Comparison of ENCODE assay signal across 8 cellular contexts in the genomic region with DNA sequence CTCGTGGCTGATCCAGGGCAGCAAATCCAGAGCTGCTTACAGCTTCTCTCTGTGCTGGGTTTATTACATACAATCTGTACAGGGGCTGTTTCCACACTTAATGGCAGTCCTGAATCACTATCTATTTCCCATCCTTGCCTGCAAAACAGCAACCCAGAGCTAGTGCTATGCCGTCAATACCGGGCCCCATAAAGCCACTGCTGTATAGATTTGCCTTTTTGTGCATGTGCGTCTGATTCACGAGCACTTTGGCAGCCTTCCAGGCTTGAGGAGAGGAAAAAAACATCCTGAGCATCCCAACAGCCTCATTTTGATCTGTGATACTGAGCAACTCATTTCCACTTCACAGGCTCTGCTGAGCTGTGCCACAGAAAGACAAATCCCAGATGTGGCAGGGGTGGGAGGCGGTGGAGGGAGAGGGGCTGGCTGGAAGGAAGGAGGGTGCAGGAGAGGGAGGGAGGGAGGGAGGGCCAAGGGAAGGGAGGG.
DNase-seq lines count a peak whose midpoint lies in the region; ATAC-seq and TF ChIP-seq lines count a peak whose summit lies in the region.

No MANE protein-coding gene starts in this region.

- peak; percentile 70 for ATAC-seq in stimulated activated naive CD8-positive, alpha-beta T cell treated with anti-CD3 and anti-CD28 coated beads, Interleukin-15, Interleukin-2, amounts not matched to agents 100 U/mL and 50 U/mL, for 24 hours
- ATAC-seq in HG02885 (IDR thresholded peaks at IDR 0.05; ENCODE audit: poor library complexity, unreplicated experiment), result no peak
- ATAC-seq in HG03196 (IDR thresholded peaks at IDR 0.05; ENCODE audit: unreplicated experiment), result no peak

- H3K4me3 Mint-ChIP-seq in Calu3 (ENCODE audit: low read depth, unreplicated experiment) (no peak overlapping the region), mesothelial cell of epicardium (no peak overlapping the region)

- DNase-seq in Calu3 (peak; percentile 63), NCI-H1694 (lab: John Stamatoyannopoulos, UW) (peak; percentile 93), ecto neural progenitor cell (ENCODE audit: low spot score) (peak; percentile 28), mesothelial cell of epicardium (ENCODE audit: low spot score in 2 of 2, unreplicated experiment in 2 of 2) (peak; percentile 78 to 84)
- DNase-seq in activated CD4-positive, alpha-beta T cell treated with anti-CD3 and anti-CD28 coated beads for 48 hours, result peak; percentile 66
- peak; percentile 57 for DNase-seq in stimulated activated naive CD8-positive, alpha-beta T cell treated with anti-CD3 and anti-CD28 coated beads, Interleukin-15, Interleukin-2, amounts not matched to agents 100 U/mL and 50 U/mL, for 24 hours

- H3K4me1 Mint-ChIP-seq in Calu3 (ENCODE audit: low read depth, unreplicated experiment), result peaks cover 38% of the 10 kb centered on the region
- H3K4me1 Mint-ChIP-seq in mesothelial cell of epicardium, result peaks cover 73% of the 10 kb centered on the region

- no TSS peak for BruUV-seq in Calu3 (replicated peaks; lab: Mats Ljungman, UMichigan)

- TF ChIP-seq CTCF in Calu3 (IDR thresholded peaks at IDR 0.05; ENCODE audit: unreplicated experiment), result no peak
- TF ChIP-seq CTCF in mesothelial cell of epicardium (IDR thresholded peaks at IDR 0.05; ENCODE audit: unreplicated experiment), result no peak

- H3K36me3 Mint-ChIP-seq in Calu3 (ENCODE audit: insufficient read depth, unreplicated experiment) (peaks cover 12% of the 10 kb centered on the region), mesothelial cell of epicardium (no peaks in the 10 kb centered on the region)

- peaks cover 11% of the 10 kb centered on the region for H3K27me3 Mint-ChIP-seq in Calu3 (ENCODE audit: unreplicated experiment)
- H3K27me3 Mint-ChIP-seq in mesothelial cell of epicardium (ENCODE audit: low read depth), result no peaks in the 10 kb centered on the region

- H3K9me3 Mint-ChIP-seq in Calu3 (ENCODE audit: low read depth, unreplicated experiment) (no peaks in the 10 kb centered on the region), mesothelial cell of epicardium (no peaks in the 10 kb centered on the region)

- intact Hi-C loops in Calu3 (cut with micrococcal nuclease; ENCODE audit: unreplicated experiment), result loop anchor here (2.0 kb wide), 1 partner anchor 45 kb away; no protein-coding TSS in a partner anchor

- CTCF ChIA-PET in Calu3 (lab: Charles Lee), result interaction anchor here (0.5 to 2.0 kb wide), 18 partner anchors 9 to 549 kb away, joined by 3 to 9 read pairs (median 4); no protein-coding TSS in a partner anchor

- peak overlapping the region; percentile 33 for H3K27ac Mint-ChIP-seq in Calu3 (ENCODE audit: unreplicated experiment)
- peak overlapping the region; percentile 99 for H3K27ac Mint-ChIP-seq in mesothelial cell of epicardium

Comparison
In these comparisons a context has a peak if more than half of its experiments do, and no peak if none do; other contexts are left out.
1. DNase-seq: peak in every context shown above with its lines; median percentile 93 in NCI-H1694; 81 in mesothelial cell of epicardium; 66 in activated CD4-positive, alpha-beta T cell treated with anti-CD3 and anti-CD28 coated beads for 48 hours; 63 in Calu3; 57 in stimulated activated naive CD8-positive, alpha-beta T cell treated with anti-CD3 and anti-CD28 coated beads, Interleukin-15, Interleukin-2, amounts not matched to agents 100 U/mL and 50 U/mL, for 24 hours; 28 in ecto neural progenitor cell.